In genomic region chr5:101018299-101018698, GRCh38 we compare ENCODE assay signal across 22 cellular contexts.
DNase-seq lines count a peak whose midpoint lies in the region; ATAC-seq, FAIRE-seq and TF ChIP-seq lines count a peak whose summit lies in the region.
"Had no signal": no experiment of that assay in that cellular context is flagged by ENCODE, and none has a peak within 500 bp of the region (broad histone marks: within the 10 kb centered on the region; RNA-seq: fewer than 3 reads in every experiment).

No MANE protein-coding gene starts in this region.

- SMC1A ChIA-PET in GM12878 (lab: Charles Lee; ENCODE audit: uncharacterized antibody, unreplicated experiment), result interaction anchor here (0.7 to 1.7 kb wide), 4 partner anchors 9 to 117 kb away, joined by 3 to 6 read pairs (median 3); partner anchors contain the start of gene ST8SIA4

- H3K27me3 Mint-ChIP-seq in endodermal cell (ENCODE audit: insufficient read depth), result no peaks in the 10 kb centered on the region

- TF ChIP-seq CTCF in GM12878 (IDR thresholded peaks at IDR 0.05 in 2 of 3, conservative IDR thresholded peaks at IDR 0.05 in 1 of 3; ENCODE audit: control insufficient read depth in 2 of 3, extremely low read depth in 1 of 3, insufficient read depth in 1 of 3, low read depth in 3 of 3, low read length in 3 of 3) (no peak), endodermal cell (conservative IDR thresholded peaks at IDR 0.05) (no peak)

- H3K36me3 Mint-ChIP-seq in endodermal cell (ENCODE audit: low read depth), result no peaks in the 10 kb centered on the region
- H3K36me3 Mint-ChIP-seq: CD8-positive, alpha-beta T cell had no signal

- H3K36me3 ChIP-seq in GM12878 (ENCODE audit: control insufficient read depth in 2 of 2, insufficient read depth in 2 of 2, low read length in 1 of 2) (no peaks in the 10 kb centered on the region), subcutaneous abdominal adipose tissue (ENCODE audit: control insufficient read depth in 5 of 5, insufficient read depth in 5 of 5, low read length in 5 of 5) (no peaks in the 10 kb centered on the region), endodermal cell (ENCODE audit: control insufficient read depth, insufficient read depth, low read length) (no peaks in the 10 kb centered on the region)

- in situ Hi-C loops in GM12878 (cut with MboI), result no loop called here

- no peaks in the 10 kb centered on the region for H3K4me1 ChIP-seq in GM12878 (ENCODE audit: control insufficient read depth, insufficient read depth, low read length)
- H3K4me1 ChIP-seq in subcutaneous abdominal adipose tissue (ENCODE audit: control insufficient read depth in 5 of 5, insufficient read depth in 5 of 5, low read length in 5 of 5), result no peaks in the 10 kb centered on the region
- H3K4me1 ChIP-seq in endodermal cell (ENCODE audit: control insufficient read depth, insufficient read depth, low read length), result no peaks in the 10 kb centered on the region

- peak; percentile 23 for FAIRE-seq in GM12878 (lab: Jason Lieb, UNC)
- FAIRE-seq: GM12891, GM18507, RCC 7860 had no signal

- no peaks in the 10 kb centered on the region for H3K79me2 ChIP-seq in GM12878 (ENCODE audit: control insufficient read depth, insufficient read depth, low read length)

- peaks cover 9% of the 10 kb centered on the region for H3K9me3 Mint-ChIP-seq in endodermal cell

- ATAC-seq in GM12878, result peak; percentile 47; the same call in 1 of the 3 replicates
- ATAC-seq: CD8-positive, alpha-beta T cell had no signal

- no TSS peak for BruUV-seq in GM12878 (replicated peaks; lab: Mats Ljungman, UMichigan)

- H3K9ac ChIP-seq in GM12878 (ENCODE audit: control insufficient read depth, insufficient read depth, low read length) (no peak overlapping the region), subcutaneous abdominal adipose tissue (ENCODE audit: low read length in 5 of 5) (no peak overlapping the region), endodermal cell (ENCODE audit: extremely low read depth, low read length, poor library complexity, severe bottlenecking) (no peak overlapping the region)

- H4K20me1 ChIP-seq in GM12878 (ENCODE audit: control insufficient read depth, insufficient read depth), result no peaks in the 10 kb centered on the region

- H3K27ac ChIP-seq in GM12878 (ENCODE audit: control insufficient read depth, insufficient read depth) (no peak overlapping the region), subcutaneous abdominal adipose tissue (ENCODE audit: low read depth, low read length) (peak overlapping the region; percentile 25), endodermal cell (ENCODE audit: low read depth, low read length) (no peak overlapping the region)
- H3K27ac ChIP-seq: HL-60 had no signal

- POLR2A ChIA-PET in GM12878 (lab: Charles Lee), result no interaction called here

- no peak overlapping the region for H3K4me2 ChIP-seq in GM12878 (ENCODE audit: control insufficient read depth, insufficient read depth)

- H3K4me3 Mint-ChIP-seq in endodermal cell, result no peak overlapping the region
- H3K4me3 Mint-ChIP-seq: CD8-positive, alpha-beta T cell had no signal

- intact Hi-C loops in GM12878 (cut with micrococcal nuclease; ENCODE audit: unreplicated experiment), result no loop called here

- no peak overlapping the region for H3K27ac Mint-ChIP-seq in endodermal cell
- H3K27ac Mint-ChIP-seq: CD8-positive, alpha-beta T cell had no signal

- RAD21 ChIA-PET in GM12878 (lab: Charles Lee; ENCODE audit: unreplicated experiment), result interaction anchor here (1.1 kb wide), 1 partner anchor 27 kb away, joined by 3 read pairs; no protein-coding TSS in a partner anchor

- H3K4me3 ChIP-seq in GM12878 (no peak overlapping the region), subcutaneous abdominal adipose tissue (ENCODE audit: low read depth in 1 of 5, low read length in 5 of 5) (peak overlapping the region in 2 of 5 donors; percentile 7 to 22), endodermal cell (ENCODE audit: low read length) (no peak overlapping the region)

- H3K27me3 ChIP-seq in GM12878 (replicated peaks in 1 of 2; ENCODE audit: control insufficient read depth in 2 of 2, insufficient read depth in 2 of 2, low read length in 1 of 2), result no peaks in the 10 kb centered on the region
- no peaks in the 10 kb centered on the region for H3K27me3 ChIP-seq in subcutaneous abdominal adipose tissue (ENCODE audit: control insufficient read depth in 5 of 5, insufficient read depth in 4 of 5, low read length in 5 of 5)
- H3K27me3 ChIP-seq in endodermal cell (ENCODE audit: control insufficient read depth, insufficient read depth, low read length, poor library complexity, severe bottlenecking), result no peaks in the 10 kb centered on the region

- no peak for TF ChIP-seq EP300 in GM12878 (IDR thresholded peaks at IDR 0.05; ENCODE audit: borderline replicate concordance in 1 of 2, control insufficient read depth in 1 of 2, low read depth in 2 of 2, low read length in 2 of 2)

- 100% methylated on average over 1 of the region's 1 CpG for WGBS in GM12878 (ENCODE audit: insufficient coverage, insufficient replicate concordance, low lambda C conversion rate, missing lambda C conversion rate)
- 100% methylated on average over 1 of the region's 1 CpG; no CpG with 5 or more reads in 1 of the 2 experiments for WGBS in endodermal cell (ENCODE audit: insufficient coverage in 1 of 2, insufficient read length in 1 of 2), 2 experiments

- no peaks in the 10 kb centered on the region for H3K9me3 ChIP-seq in GM12878 (replicated peaks; ENCODE audit: control insufficient read depth, insufficient read depth, low read length)
- H3K9me3 ChIP-seq in subcutaneous abdominal adipose tissue (ENCODE audit: control insufficient read depth in 5 of 5, low read length in 5 of 5), result no peaks in the 10 kb centered on the region
- H3K9me3 ChIP-seq in endodermal cell (ENCODE audit: control insufficient read depth, low read length), result peaks cover 11% of the 10 kb centered on the region

- H2AFZ ChIP-seq in GM12878 (ENCODE audit: control insufficient read depth, low read depth, low read length), result no peak overlapping the region

- DNase-seq in SIG-M5 treated with dmso at 0.1 percent for 504 hours (lab: John Stamatoyannopoulos, UW; ENCODE audit: unreplicated experiment) (peak; percentile 6), SIG-M5 (lab: John Stamatoyannopoulos, UW) (no peak), NOMO-1 treated with dmso at 0.1 percent for 144 hours (lab: John Stamatoyannopoulos, UW; ENCODE audit: unreplicated experiment) (peak; percentile 12), GM12878 (ENCODE audit: low read depth, low spot score) (no peak), endodermal cell (no peak), SW 1271 (lab: John Stamatoyannopoulos, UW) (no peak), CD1c-positive myeloid dendritic cell (ENCODE audit: extremely low spot score) (no peak)
- DNase-seq: 8988T; CD8-positive, alpha-beta T cell; DND-41; GDM1; HCEC 1CT; NCI-H1092 treated with DMSO at 0.1 percent for 48 hours; NCI-H1694; NCI-H446; NCI-H774; Right ventricle myocardium superior had no signal

- peaks cover 3% of the 10 kb centered on the region for H3K4me1 Mint-ChIP-seq in endodermal cell

- TF ChIP-seq POLR2A in GM12878 (IDR thresholded peaks at IDR 0.05; ENCODE audit: low read depth, low read length), result no peak

- CTCF ChIA-PET in GM12878 (lab: Yijun Ruan, JAX), result interaction anchor here (0.9 kb wide), 1 partner anchor 541 kb away, joined by 3 read pairs; no protein-coding TSS in a partner anchor

- no peak for TF ChIP-seq RAD21 in GM12878 (IDR thresholded peaks at IDR 0.05; ENCODE audit: insufficient read depth, low read depth, low read length)

TF ChIP-seq in GM12878, 131 proteins besides CTCF, POLR2A, EP300 and RAD21 (continues in another document):
- TF ChIP-seq RCOR1 (conservative IDR thresholded peaks at IDR 0.05; ENCODE audit: low read depth, low read length) (no peak), SUZ12 (IDR thresholded peaks at IDR 0.05; ENCODE audit: unreplicated experiment) (no peak), MYC (IDR thresholded peaks at IDR 0.05; ENCODE audit: insufficient read depth, insufficient read length, insufficient replicate concordance, low read length, severe bottlenecking) (no peak), BCL11A (IDR thresholded peaks at IDR 0.05; ENCODE audit: low read depth, low read length) (no peak), SIN3A (IDR thresholded peaks at IDR 0.05; ENCODE audit: low read depth, low read length) (no peak), RFX5 (IDR thresholded peaks at IDR 0.05; ENCODE audit: low read depth, low read length) (no peak), BACH1 (IDR thresholded peaks at IDR 0.05; ENCODE audit: borderline replicate concordance) (no peak), IKZF2 (IDR thresholded peaks at IDR 0.05) (peak; percentile 29 to 33; a peak in 2 of 4 replicates), ZNF274 (IDR thresholded peaks at IDR 0.05; ENCODE audit: insufficient read depth, insufficient read length) (no peak), WRNIP1 (IDR thresholded peaks at IDR 0.05; ENCODE audit: borderline replicate concordance, low read depth, low read length) (no peak), IRF4 (IDR thresholded peaks at IDR 0.05; ENCODE audit: low read depth, low read length) (no peak), KDM1A (IDR thresholded peaks at IDR 0.05; ENCODE audit: borderline replicate concordance) (no peak), ATF7 (IDR thresholded peaks at IDR 0.05; ENCODE audit: low read depth) (peak; percentile 22; the same call in 1 of the 2 replicates)
- TF ChIP-seq, protein P1, sequence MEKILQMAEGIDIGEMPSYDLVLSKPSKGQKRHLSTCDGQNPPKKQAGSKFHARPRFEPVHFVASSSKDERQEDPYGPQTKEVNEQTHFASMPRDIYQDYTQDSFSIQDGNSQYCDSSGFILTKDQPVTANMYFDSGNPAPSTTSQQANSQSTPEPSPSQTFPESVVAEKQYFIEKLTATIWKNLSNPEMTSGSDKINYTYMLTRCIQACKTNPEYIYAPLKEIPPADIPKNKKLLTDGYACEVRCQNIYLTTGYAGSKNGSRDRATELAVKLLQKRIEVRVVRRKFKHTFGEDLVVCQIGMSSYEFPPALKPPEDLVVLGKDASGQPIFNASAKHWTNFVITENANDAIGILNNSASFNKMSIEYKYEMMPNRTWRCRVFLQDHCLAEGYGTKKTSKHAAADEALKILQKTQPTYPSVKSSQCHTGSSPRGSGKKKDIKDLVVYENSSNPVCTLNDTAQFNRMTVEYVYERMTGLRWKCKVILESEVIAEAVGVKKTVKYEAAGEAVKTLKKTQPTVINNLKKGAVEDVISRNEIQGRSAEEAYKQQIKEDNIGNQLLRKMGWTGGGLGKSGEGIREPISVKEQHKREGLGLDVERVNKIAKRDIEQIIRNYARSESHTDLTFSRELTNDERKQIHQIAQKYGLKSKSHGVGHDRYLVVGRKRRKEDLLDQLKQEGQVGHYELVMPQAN (conservative IDR thresholded peaks at IDR 0.05), result no peak

Comparison
In these comparisons a context has a peak if more than half of its experiments do, and no peak if none do; other contexts are left out.
1. DNase-seq: peak in SIG-M5 treated with dmso at 0.1 percent for 504 hours (single experiment) and NOMO-1 treated with dmso at 0.1 percent for 144 hours (single experiment); none in SIG-M5 (single experiment), GM12878 (single experiment), endodermal cell (single experiment), SW 1271 (0 of 2) and CD1c-positive myeloid dendritic cell (single experiment).